Comparison of ENCODE assay signal across 8 cellular contexts in genomic region chr11:118622376-118623290, GRCh38. TPM values are rescaled to one million over a fixed set of nuclear protein-coding genes. Genes with fewer than 3 reads are reported as not detected.
DNase-seq lines count a peak whose midpoint lies in the region; ATAC-seq, FAIRE-seq and TF ChIP-seq lines count a peak whose summit lies in the region.

No MANE protein-coding gene starts in this region.

- no peaks in the 10 kb centered on the region for H3K27me3 ChIP-seq in ovary

- H3K27me3 Mint-ChIP-seq in naive thymus-derived CD8-positive, alpha-beta T cell, result peaks cover 7 to 28% (median 17%) of the 10 kb centered on the region in 5 donors

- H3K9me3 Mint-ChIP-seq in naive thymus-derived CD8-positive, alpha-beta T cell, result no peaks in the 10 kb centered on the region

- H3K4me1 Mint-ChIP-seq in naive thymus-derived CD8-positive, alpha-beta T cell, result peaks cover 7 to 12% (median 11%) of the 10 kb centered on the region in 4 donors

- H3K9me3 ChIP-seq in HEK293 (ENCODE audit: control insufficient read depth, insufficient read depth, low read depth, low read length), result no peaks in the 10 kb centered on the region
- no peaks in the 10 kb centered on the region for H3K9me3 ChIP-seq in ovary

- POLR2A ChIA-PET in HEK293 (lab: Yijun Ruan, JAX), result interaction anchor here (1.2 to 6.5 kb wide), 4 partner anchors 10 to 17 kb away, joined by 3 to 72 read pairs (median 38); partner anchors contain the start of gene PHLDB1
- POLR2A ChIA-PET in naive thymus-derived CD8-positive, alpha-beta T cell (lab: Charles Lee), result no interaction called here

- TF ChIP-seq POLR2A in ovary (IDR thresholded peaks at IDR 0.05), result no peak

- TF ChIP-seq CTCF in HEK293 (tag by site-specific recombination; IDR thresholded peaks at IDR 0.05), result no peak
- TF ChIP-seq CTCF in fibroblast of mammary gland (conservative IDR thresholded peaks at IDR 0.05; ENCODE audit: control insufficient read depth, insufficient read depth, low read depth, low read length), result no peak
- TF ChIP-seq CTCF in ovary (IDR thresholded peaks at IDR 0.05), result no peak

- peaks cover 9% of the 10 kb centered on the region for H3K4me1 ChIP-seq in HEK293 (ENCODE audit: control insufficient read depth, insufficient read depth, low read length)
- H3K4me1 ChIP-seq in ovary (ENCODE audit: insufficient read depth), result peaks cover 29% of the 10 kb centered on the region

- 34 to 38% (median 34%) methylated on average over 8 to 9 of the region's 9 CpGs for WGBS in ovary, 3 donors

- H3K27ac ChIP-seq in HEK293 (ENCODE audit: extremely low read depth, low read depth, low read length), result peak overlapping the region; percentile 43; the same call in 1 of the 2 replicates
- peak overlapping the region; percentile 16 to 69 for H3K27ac ChIP-seq in ovary

- intact Hi-C loops in ovary (cut with DNase I), result no loop called here

- no peak for TF ChIP-seq EP300 in ovary (IDR thresholded peaks at IDR 0.05)

- peak overlapping the region in 1 of 10 donors; percentile 22 for H3K4me3 Mint-ChIP-seq in naive thymus-derived CD8-positive, alpha-beta T cell

- no peak overlapping the region for H3K27ac Mint-ChIP-seq in naive thymus-derived CD8-positive, alpha-beta T cell

- no peak for ATAC-seq in naive thymus-derived CD8-positive, alpha-beta T cell
- no peak for ATAC-seq in HG02970 (IDR thresholded peaks at IDR 0.05; ENCODE audit: low FRiP score, unreplicated experiment)
- no peak for ATAC-seq in HG03045 (IDR thresholded peaks at IDR 0.05; ENCODE audit: unreplicated experiment)

- DNase-seq in RCC 7860 (ENCODE audit: low spot score) (peak; percentile 83), fibroblast of mammary gland (ENCODE audit: low read depth) (peak; percentile 66), ovary (peak in 2 of 5 donors; percentile 30 to 45)
- no peak for DNase-seq in stimulated activated CD4-positive, alpha-beta T cell treated with anti-CD3 and anti-CD28 coated beads, Interleukin-12 subunit alpha, Interleukin-12 subunit beta, amount 100 ng/mL, for 4 hours
- DNase-seq in naive thymus-derived CD8-positive, alpha-beta T cell, result no peak

- peak; percentile 73 for FAIRE-seq in RCC 7860 (lab: Jason Lieb, UNC)

- H3K36me3 ChIP-seq in HEK293 (ENCODE audit: control insufficient read depth in 2 of 2, insufficient read depth in 1 of 2, low read length in 2 of 2) (peaks cover 0 to 23% of the 10 kb centered on the region in 2 experiments; a peak in 1 of 3 replicates), ovary (no peaks in the 10 kb centered on the region)

- no peaks in the 10 kb centered on the region for H3K36me3 Mint-ChIP-seq in naive thymus-derived CD8-positive, alpha-beta T cell

- CTCF ChIA-PET in HEK293 (lab: Yijun Ruan, JAX), result interaction anchor here (0.6 to 3.8 kb wide), 10 partner anchors 11 to 322 kb away, joined by 3 to 31 read pairs (median 4); no protein-coding TSS in a partner anchor

- H3K4me3 ChIP-seq in HEK293 (ENCODE audit: low read depth, low read length) (peak overlapping the region; percentile 4; the same call in 1 of the 2 replicates), fibroblast of mammary gland (ENCODE audit: control insufficient read depth, low read depth, low read length) (no peak overlapping the region), ovary (no peak overlapping the region)

TF ChIP-seq in HEK293, 187 proteins besides CTCF, POLR2A, EP300 and RAD21 (continues in another document):
- no peak for TF ChIP-seq KLF7 (tag by site-specific recombination; IDR thresholded peaks at IDR 0.05; ENCODE audit: borderline replicate concordance)
- TF ChIP-seq KLF9 (tag by site-specific recombination; IDR thresholded peaks at IDR 0.05; ENCODE audit: low read depth), result peak; percentile 28; the same call in 1 of the 2 replicates
- TF ChIP-seq ZBTB48 (tag by site-specific recombination; IDR thresholded peaks at IDR 0.05), result peak; percentile 60; the same call in 1 of the 2 replicates
- no peak for TF ChIP-seq ELK4 (IDR thresholded peaks at IDR 0.05; ENCODE audit: borderline replicate concordance, low read depth, low read length)
- TF ChIP-seq REST (tag by site-specific recombination; IDR thresholded peaks at IDR 0.05), result no peak
- TF ChIP-seq ZBTB17 (tag by site-specific recombination; IDR thresholded peaks at IDR 0.05), result peak; percentile 52; the same call in 1 of the 2 replicates
- 0 out of 2 replicates have a peak, but pooled peaks have one; percentile 18 for TF ChIP-seq PATZ1 (tag by site-specific recombination; IDR thresholded peaks at IDR 0.05)
- no peak for TF ChIP-seq ZNF629 (tag by site-specific recombination; IDR thresholded peaks at IDR 0.05)
- no peak for TF ChIP-seq BCL11A (tag by site-specific recombination; IDR thresholded peaks at IDR 0.05; ENCODE audit: low read depth)
- TF ChIP-seq ZNF341 (tag by site-specific recombination; IDR thresholded peaks at IDR 0.05; ENCODE audit: low read depth), result no peak
- no peak for TF ChIP-seq FEZF1 (tag by site-specific recombination; IDR thresholded peaks at IDR 0.05)

RNA-seq across cellular contexts. Expression of gene PHLDB1, which starts 15.2 kb away (rescaled TPM):
- total RNA-seq in ovary, result 100 to 1,000 TPM in 5 of 7 donors, 10 to 100 TPM in 2; 69.4 to 265 (median 139) TPM
- polyA plus RNA-seq in ovary, result 10 to 100 TPM; 46.2 to 73.7 TPM
- total RNA-seq in naive thymus-derived CD8-positive, alpha-beta T cell, result 1 to 10 TPM; 3.0 to 4.1 TPM
- under 1 TPM in 2 of 3 donors, not detected in 1; 0.07 to 0.46 TPM for polyA plus RNA-seq in naive thymus-derived CD8-positive, alpha-beta T cell

RNA-seq across cellular contexts. Expression of gene ARCN1, which starts 50.4 kb away (rescaled TPM):
- total RNA-seq in ovary, result 100 to 1,000 TPM in 5 of 7 donors, 10 to 100 TPM in 2; 60.2 to 151 (median 125) TPM
- 100 to 1,000 TPM in 1 of 2 donors, 10 to 100 TPM in 1; 67.3 to 154 TPM for polyA plus RNA-seq in ovary
- 100 to 1,000 TPM; 106 to 118 TPM for total RNA-seq in naive thymus-derived CD8-positive, alpha-beta T cell
- polyA plus RNA-seq in naive thymus-derived CD8-positive, alpha-beta T cell, result 100 to 1,000 TPM; 121 to 138 (median 130) TPM

RNA-seq across cellular contexts. Expression of gene TREH, which starts 56.8 kb away (rescaled TPM):
- under 1 TPM in 1 of 7 donors, not detected in 6; 0.10 TPM for total RNA-seq in ovary
- under 1 TPM in 1 of 2 donors, not detected in 1; 0.48 TPM for polyA plus RNA-seq in ovary
- not detected for total RNA-seq in naive thymus-derived CD8-positive, alpha-beta T cell
- not detected for polyA plus RNA-seq in naive thymus-derived CD8-positive, alpha-beta T cell

RNA-seq across cellular contexts. Expression of gene IFT46, which starts 56.9 kb away (rescaled TPM):
- total RNA-seq in ovary, result 10 to 100 TPM; 22.2 to 42.6 (median 27.9) TPM
- 10 to 100 TPM; 22.8 to 53.1 TPM for polyA plus RNA-seq in ovary
- total RNA-seq in naive thymus-derived CD8-positive, alpha-beta T cell, result 10 to 100 TPM; 14.9 to 15.6 TPM
- polyA plus RNA-seq in naive thymus-derived CD8-positive, alpha-beta T cell, result 1 to 10 TPM; 6.7 to 8.3 (median 6.7) TPM

Comparison
In these comparisons a context has a peak if more than half of its experiments do, and no peak if none do; other contexts are left out.
1. DNase-seq: peak in RCC 7860 (single experiment) and fibroblast of mammary gland (single experiment); none in stimulated activated CD4-positive, alpha-beta T cell treated with anti-CD3 and anti-CD28 coated beads, Interleukin-12 subunit alpha, Interleukin-12 subunit beta, amount 100 ng/mL, for 4 hours (single experiment) and naive thymus-derived CD8-positive, alpha-beta T cell (0 of 10).
2. RNA of gene PHLDB1, which starts 15.2 kb away (total RNA-seq): 69.4 to 265 TPM in ovary; 3.0 to 4.1 TPM in naive thymus-derived CD8-positive, alpha-beta T cell; every median in the first group is over 10 times any median in the second.